In the genomic region with DNA sequence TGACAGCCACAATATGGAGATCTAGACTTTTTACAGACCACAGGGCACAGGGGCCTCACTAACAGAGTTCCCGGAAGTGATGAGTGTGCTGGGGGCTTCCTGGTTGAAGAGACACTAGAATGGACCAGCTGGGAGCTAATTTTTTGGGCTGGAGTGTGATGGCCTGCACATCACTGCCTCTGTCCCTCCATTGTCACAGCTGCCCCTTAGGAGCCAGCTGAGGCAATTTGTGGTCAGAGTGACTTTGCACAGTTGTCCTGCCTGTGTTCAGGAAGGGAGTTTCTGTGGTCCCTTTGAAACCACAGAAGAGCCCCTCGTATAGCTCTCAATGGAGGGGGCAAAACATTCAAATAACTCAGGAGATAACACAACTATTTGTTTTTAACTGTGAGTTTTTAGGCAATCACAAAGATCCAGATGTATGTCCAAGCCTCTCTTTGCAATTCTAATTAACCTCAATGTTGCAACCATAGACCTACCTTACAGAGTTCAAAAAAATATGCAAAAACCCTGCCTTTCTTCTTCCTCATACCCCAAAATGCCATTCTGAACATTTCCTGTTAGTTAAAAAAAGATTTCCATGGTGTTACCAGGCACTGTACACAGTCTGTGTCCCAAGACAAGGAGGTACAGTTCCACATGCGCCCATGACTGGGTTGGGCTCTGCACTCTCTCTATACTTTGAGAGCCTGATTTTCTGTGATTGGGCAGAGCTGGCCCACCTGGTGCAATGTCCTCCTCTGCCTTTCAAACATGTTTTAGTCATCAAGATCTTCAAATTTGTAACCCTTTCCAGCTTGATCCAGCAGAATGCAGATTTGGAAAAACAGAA, we compare ENCODE assay signal across 8 cellular contexts. TPM values are rescaled to one million over a fixed set of nuclear protein-coding genes. Genes with fewer than 3 reads are reported as not detected.
DNase-seq lines count a peak whose midpoint lies in the region; TF ChIP-seq lines count a peak whose summit lies in the region.

No MANE protein-coding gene starts in this region.

- H3K27me3 Mint-ChIP-seq in osteocyte (ENCODE audit: unreplicated experiment), result peaks cover 13% of the 10 kb centered on the region

- DNase-seq in activated gamma-delta T cell treated with Interleukin-2 at 50 U/mL for 16 hours (peak; percentile 14), activated gamma-delta T cell (lab: John Stamatoyannopoulos, UW) (no peak), esophagus squamous epithelium (lab: John Stamatoyannopoulos, UW) (no peak), stomach (no peak), osteocyte (ENCODE audit: extremely low spot score, unreplicated experiment) (no peak), esophagus muscularis mucosa (ENCODE audit: extremely low spot score) (no peak)
- DNase-seq in activated CD8-positive, alpha-beta memory T cell treated with anti-CD3 and anti-CD28 coated beads for 24 hours, result no peak

- no peaks in the 10 kb centered on the region for H3K36me3 Mint-ChIP-seq in osteocyte (ENCODE audit: unreplicated experiment)

- H3K27ac ChIP-seq in esophagus squamous epithelium (peak overlapping the region in 3 of 4 donors; percentile 14 to 51 (median 45)), stomach (peak overlapping the region in 4 of 5 donors; percentile 31 to 80 (median 54)), esophagus muscularis mucosa (replicated peaks in 1 of 4) (peak overlapping the region in 2 of 4 donors; percentile 11 to 35)

- H3K4me3 ChIP-seq in esophagus squamous epithelium (peak overlapping the region in 2 of 4 donors; percentile 31 to 47), stomach (peak overlapping the region in 1 of 4 donors; percentile 13), esophagus muscularis mucosa (peak overlapping the region in 2 of 4 donors; percentile 13 to 19)

- intact Hi-C loops in esophagus squamous epithelium (cut with DNase I), result no loop called here
- intact Hi-C loops in stomach (cut with DNase I; ENCODE audit: low total_unique reads), result no loop called here
- intact Hi-C loops in esophagus muscularis mucosa (cut with DNase I), result no loop called here

- no peak overlapping the region for H3K27ac Mint-ChIP-seq in osteocyte (ENCODE audit: unreplicated experiment)

- peak; percentile 21; the same call in 1 of the 2 replicates for TF ChIP-seq POLR2A in Raji (IDR thresholded peaks at IDR 0.05; ENCODE audit: insufficient read depth, low read depth, low read length)
- no peak for TF ChIP-seq POLR2A in esophagus squamous epithelium (IDR thresholded peaks at IDR 0.05)
- no peak for TF ChIP-seq POLR2A in stomach (IDR thresholded peaks at IDR 0.05)
- TF ChIP-seq POLR2A in esophagus muscularis mucosa (IDR thresholded peaks at IDR 0.05; ENCODE audit: low read depth), result no peak

- H3K36me3 ChIP-seq in esophagus squamous epithelium, result no peaks in the 10 kb centered on the region
- H3K36me3 ChIP-seq in stomach, result no peaks in the 10 kb centered on the region
- no peaks in the 10 kb centered on the region for H3K36me3 ChIP-seq in esophagus muscularis mucosa

- no peak overlapping the region for H3K4me3 Mint-ChIP-seq in osteocyte (ENCODE audit: unreplicated experiment)

- H3K4me1 Mint-ChIP-seq in osteocyte (ENCODE audit: unreplicated experiment), result peaks cover 19% of the 10 kb centered on the region

- whole genome bisulfite sequencing in esophagus squamous epithelium, 2 donors, result 68 to 78% methylated on average over 3 of the region's 3 CpGs
- WGBS in stomach, 5 donors, result 60 to 78% (median 62%) methylated on average over 2 to 3 of the region's 3 CpGs
- WGBS in esophagus muscularis mucosa, result 81% methylated on average over 3 of the region's 3 CpGs

- H3K4me1 ChIP-seq in esophagus squamous epithelium, result peaks cover 0 to 26% (median 8%) of the 10 kb centered on the region in 3 donors
- H3K4me1 ChIP-seq in stomach, result peaks cover 0 to 37% (median 4%) of the 10 kb centered on the region in 4 donors
- peaks cover 0 to 6% (median under 1%) of the 10 kb centered on the region in 4 donors for H3K4me1 ChIP-seq in esophagus muscularis mucosa

- H3K27me3 ChIP-seq in esophagus squamous epithelium (peaks cover 0 to 4% (median 0%) of the 10 kb centered on the region in 4 donors), stomach (no peaks in the 10 kb centered on the region), esophagus muscularis mucosa (no peaks in the 10 kb centered on the region)

- TF ChIP-seq EP300 in stomach (IDR thresholded peaks at IDR 0.05), result no peak
- TF ChIP-seq EP300 in esophagus muscularis mucosa (IDR thresholded peaks at IDR 0.05), result no peak

- TF ChIP-seq CTCF in esophagus squamous epithelium (IDR thresholded peaks at IDR 0.05), result no peak
- no peak for TF ChIP-seq CTCF in stomach (IDR thresholded peaks at IDR 0.05)
- no peak for TF ChIP-seq CTCF in osteocyte (IDR thresholded peaks at IDR 0.05)
- no peak for TF ChIP-seq CTCF in esophagus muscularis mucosa (IDR thresholded peaks at IDR 0.05)

- no peaks in the 10 kb centered on the region for H3K9me3 Mint-ChIP-seq in osteocyte (ENCODE audit: unreplicated experiment)

- H3K9me3 ChIP-seq in esophagus squamous epithelium (no peaks in the 10 kb centered on the region), stomach (no peaks in the 10 kb centered on the region), esophagus muscularis mucosa (no peaks in the 10 kb centered on the region)

RNA-seq across cellular contexts. Expression of gene ALOX5AP, which starts 2.4 kb away (rescaled TPM):
- total RNA-seq in esophagus squamous epithelium (10 to 100 TPM in 2 of 4 donors, 1 to 10 TPM in 2; 4.7 to 21.5 (median 12.7) TPM), stomach (1 to 10 TPM; 1.3 to 9.5 (median 2.9) TPM), osteocyte (not detected in 2 replicates), esophagus muscularis mucosa (10 to 100 TPM; 14.8 to 48.2 (median 17.2) TPM)
- 10 to 100 TPM in 2 of 3 donors, 1 to 10 TPM in 1; 7.4 to 36.4 (median 30.2) TPM for polyA plus RNA-seq in stomach
